ENCODE assay signal across 7 cellular contexts in genomic region chr14:75222208-75222701, GRCh38. TPM values are rescaled to one million over a fixed set of nuclear protein-coding genes. Genes with fewer than 3 reads are reported as not detected.
A peak's percentile ranks its signal among the peaks of the same experiment; 100 is the strongest.
DNase-seq lines count a peak whose midpoint lies in the region; ATAC-seq and TF ChIP-seq lines count a peak whose summit lies in the region.

No MANE protein-coding gene starts in this region.

- H3K4me1 ChIP-seq in OCI-LY1 (ENCODE audit: insufficient read depth, low read length, severe bottlenecking) = peaks cover 6% of the 10 kb centered on the region
- H3K4me1 ChIP-seq in CD8-positive, alpha-beta memory T cell (ENCODE audit: insufficient read depth, low read length) = no peaks in the 10 kb centered on the region

- H3K79me2 ChIP-seq in OCI-LY1 (ENCODE audit: insufficient read depth, low read length) = no peaks in the 10 kb centered on the region

- no peaks in the 10 kb centered on the region for H3K36me3 ChIP-seq in OCI-LY1 (ENCODE audit: insufficient read depth, low read length)
- H3K36me3 ChIP-seq in CD8-positive, alpha-beta memory T cell (ENCODE audit: insufficient read depth, low read length) = no peaks in the 10 kb centered on the region

- H3K9me3 ChIP-seq in OCI-LY1 (ENCODE audit: low read length) = no peaks in the 10 kb centered on the region
- H3K9me3 ChIP-seq in CD8-positive, alpha-beta memory T cell (ENCODE audit: low read length) = no peaks in the 10 kb centered on the region

- TF ChIP-seq CTCF in OCI-LY1 (IDR thresholded peaks at IDR 0.05; ENCODE audit: low read length) (no peak), foreskin fibroblast (IDR thresholded peaks at IDR 0.05; ENCODE audit: low read depth, low read length) (no peak)

- DNase-seq in foreskin fibroblast = peak; percentile 74 to 81
- DNase-seq in stromal cell of bone marrow (ENCODE audit: low read depth) = peak; percentile 40
- DNase-seq in CD8-positive, alpha-beta memory T cell = no peak
- DNase-seq in cerebellum (ENCODE audit: low spot score) = no peak
- DNase-seq in activated CD4-positive, alpha-beta memory T cell treated with anti-CD3 and anti-CD28 coated beads, Interleukin-2, amount 10 ng/mL, durations not matched to agents 7 days and 5 days = no peak

- H4K20me1 ChIP-seq in OCI-LY1 (ENCODE audit: insufficient read depth, low read length) = no peaks in the 10 kb centered on the region

- no peak overlapping the region for H3K27ac ChIP-seq in OCI-LY1 (ENCODE audit: low read depth, low read length, poor library complexity, severe bottlenecking)
- H3K27ac ChIP-seq in CD8-positive, alpha-beta memory T cell (ENCODE audit: low read depth, low read length) = no peak overlapping the region

- no peak overlapping the region for H3K9ac ChIP-seq in OCI-LY1 (ENCODE audit: low read length)

- CTCF ChIA-PET in CD8-positive, alpha-beta memory T cell (lab: Charles Lee) = interaction anchor here (1.9 kb wide), 1 partner anchor 10 kb away, joined by 7 read pairs; no protein-coding TSS in a partner anchor
- CTCF ChIA-PET in activated CD4-positive, alpha-beta memory T cell treated with anti-CD3 and anti-CD28 coated beads, Interleukin-2, amount 10 ng/mL, durations not matched to agents 7 days and 5 days (lab: Charles Lee) = no interaction called here

- H3F3A ChIP-seq in OCI-LY1 (ENCODE audit: insufficient read depth, low read length) = no peaks in the 10 kb centered on the region

- H3K36me3 Mint-ChIP-seq in CD8-positive, alpha-beta memory T cell = no peaks in the 10 kb centered on the region
- H3K36me3 Mint-ChIP-seq in activated CD4-positive, alpha-beta memory T cell treated with anti-CD3 and anti-CD28 coated beads, Interleukin-2, amount 10 ng/mL, durations not matched to agents 7 days and 5 days (ENCODE audit: low read depth) = no peaks in the 10 kb centered on the region

- no peak overlapping the region for H2AFZ ChIP-seq in OCI-LY1 (ENCODE audit: low read length)

- POLR2A ChIA-PET in CD8-positive, alpha-beta memory T cell (lab: Charles Lee) = no interaction called here
- POLR2A ChIA-PET in activated CD4-positive, alpha-beta memory T cell treated with anti-CD3 and anti-CD28 coated beads, Interleukin-2, amount 10 ng/mL, durations not matched to agents 7 days and 5 days (lab: Charles Lee) = no interaction called here

- H3K9me3 Mint-ChIP-seq in CD8-positive, alpha-beta memory T cell = no peaks in the 10 kb centered on the region
- H3K9me3 Mint-ChIP-seq in activated CD4-positive, alpha-beta memory T cell treated with anti-CD3 and anti-CD28 coated beads, Interleukin-2, amount 10 ng/mL, durations not matched to agents 7 days and 5 days = no peaks in the 10 kb centered on the region

- H3K27me3 Mint-ChIP-seq in CD8-positive, alpha-beta memory T cell = peaks cover 3 to 4% of the 10 kb centered on the region in 2 donors
- peaks cover 16% of the 10 kb centered on the region for H3K27me3 Mint-ChIP-seq in activated CD4-positive, alpha-beta memory T cell treated with anti-CD3 and anti-CD28 coated beads, Interleukin-2, amount 10 ng/mL, durations not matched to agents 7 days and 5 days

- peak; percentile 46 for ATAC-seq in GM21723 (IDR thresholded peaks at IDR 0.05; ENCODE audit: unreplicated experiment)

- peak overlapping the region; percentile 27; the same call in 1 of the 2 replicates for H3K4me2 ChIP-seq in OCI-LY1 (ENCODE audit: low read length)

- no peak overlapping the region for H3K4me3 ChIP-seq in OCI-LY1 (ENCODE audit: low read depth, low read length, poor library complexity, severe bottlenecking)
- no peak overlapping the region for H3K4me3 ChIP-seq in foreskin fibroblast (ENCODE audit: low read depth in 1 of 2, low read length in 2 of 2)
- no peak overlapping the region for H3K4me3 ChIP-seq in CD8-positive, alpha-beta memory T cell (ENCODE audit: low read length)

- H3K4me1 Mint-ChIP-seq in CD8-positive, alpha-beta memory T cell = peaks cover 9 to 16% (median 12%) of the 10 kb centered on the region in 3 donors
- H3K4me1 Mint-ChIP-seq in activated CD4-positive, alpha-beta memory T cell treated with anti-CD3 and anti-CD28 coated beads, Interleukin-2, amount 10 ng/mL, durations not matched to agents 7 days and 5 days = peaks cover 8% of the 10 kb centered on the region

- no peaks in the 10 kb centered on the region for H3K9me2 ChIP-seq in OCI-LY1 (ENCODE audit: low read depth, low read length)

- peak overlapping the region in 1 of 8 donors; percentile 1 for H3K27ac Mint-ChIP-seq in CD8-positive, alpha-beta memory T cell
- H3K27ac Mint-ChIP-seq in activated CD4-positive, alpha-beta memory T cell treated with anti-CD3 and anti-CD28 coated beads, Interleukin-2, amount 10 ng/mL, durations not matched to agents 7 days and 5 days = no peak overlapping the region

- no peaks in the 10 kb centered on the region for H3K27me3 ChIP-seq in OCI-LY1 (ENCODE audit: insufficient read depth, low read length)
- no peaks in the 10 kb centered on the region for H3K27me3 ChIP-seq in CD8-positive, alpha-beta memory T cell (ENCODE audit: insufficient read depth, low read length, poor library complexity, severe bottlenecking)

- H3K4me3 Mint-ChIP-seq in CD8-positive, alpha-beta memory T cell = no peak overlapping the region
- H3K4me3 Mint-ChIP-seq in activated CD4-positive, alpha-beta memory T cell treated with anti-CD3 and anti-CD28 coated beads, Interleukin-2, amount 10 ng/mL, durations not matched to agents 7 days and 5 days = no peak overlapping the region

RNA-seq across cellular contexts. Expression of gene TMED10, which starts 45.8 kb away (rescaled TPM):
- 100 to 1,000 TPM; 178 TPM for total RNA-seq in CD8-positive, alpha-beta memory T cell
- 321 TPM for polyA plus RNA-seq in CD8-positive, alpha-beta memory T cell
- total RNA-seq in cerebellum = 111 TPM
- total RNA-seq in activated CD4-positive, alpha-beta memory T cell treated with anti-CD3 and anti-CD28 coated beads, Interleukin-2, amount 10 ng/mL, durations not matched to agents 7 days and 5 days = 100 to 1,000 TPM; 207 to 224 TPM

RNA-seq across cellular contexts. Expression of gene FOS, which starts 56.4 kb away (rescaled TPM):
- 10 to 100 TPM; 15.2 to 16.8 TPM for total RNA-seq in CD8-positive, alpha-beta memory T cell
- 768 TPM for polyA plus RNA-seq in CD8-positive, alpha-beta memory T cell
- total RNA-seq in cerebellum = 36.3 TPM
- total RNA-seq in activated CD4-positive, alpha-beta memory T cell treated with anti-CD3 and anti-CD28 coated beads, Interleukin-2, amount 10 ng/mL, durations not matched to agents 7 days and 5 days = 10 to 100 TPM; 49.7 to 53.5 TPM

Comparison
In these comparisons a context has a peak if more than half of its experiments do, and no peak if none do; other contexts are left out.
1. DNase-seq: peak in foreskin fibroblast (2 of 2) and stromal cell of bone marrow (single experiment); none in CD8-positive, alpha-beta memory T cell (0 of 5), cerebellum (single experiment) and activated CD4-positive, alpha-beta memory T cell treated with anti-CD3 and anti-CD28 coated beads, Interleukin-2, amount 10 ng/mL, durations not matched to agents 7 days and 5 days (single experiment).